ENCODE assay signal across 15 cellular contexts in genomic region chr2:210267698-210268097, GRCh38.
"Had no signal": no experiment of that assay in that cellular context is flagged by ENCODE, and none has a peak within 500 bp of the region (broad histone marks: within the 10 kb centered on the region; RNA-seq: fewer than 3 reads in every experiment).

No MANE protein-coding gene starts in this region.

- ATAC-seq: activated naive CD4-positive, alpha-beta T cell treated with anti-CD3 and anti-CD28 coated beads, Interleukin-2, amount 50 U/mL, for 72 hours; activated T-helper 17 cell treated with anti-CD3 and anti-CD28 coated beads, Interleukin-2, amount 50 U/mL, for 72 hours; left lung; naive thymus-derived CD4-positive, alpha-beta T cell; stimulated activated naive CD8-positive, alpha-beta T cell treated with anti-CD3 and anti-CD28 coated beads, Interleukin-15, Interleukin-2, amounts not matched to agents 100 U/mL and 50 U/mL, for 24 hours; upper lobe of right lung; WTC11 had no signal

- DNase-seq: activated T-cell treated with anti-CD3 and anti-CD28 coated beads, Interleukin-2, amount 50 U/mL, for 24 hours; aorta; foreskin fibroblast; left lung; naive thymus-derived CD4-positive, alpha-beta T cell; occipital lobe; retina; sigmoid colon; stimulated activated CD4-positive, alpha-beta T cell treated with anti-CD3 and anti-CD28 coated beads, Interleukin-4, amount 100 ng/mL, for 4 hours; stimulated activated naive CD8-positive, alpha-beta T cell treated with anti-CD3 and anti-CD28 coated beads, Interleukin-15, Interleukin-2, amounts not matched to agents 100 U/mL and 50 U/mL, for 24 hours; T1000; upper lobe of right lung had no signal
